ENCODE assay signal across 21 cellular contexts in genomic region chr14:73817020-73817419, GRCh38.
"Had no signal": no experiment of that assay in that cellular context is flagged by ENCODE, and none has a peak within 500 bp of the region (broad histone marks: within the 10 kb centered on the region; RNA-seq: fewer than 3 reads in every experiment).

No MANE protein-coding gene starts in this region.

- H3K27ac Mint-ChIP-seq: neural progenitor cell; progenitor cell of endocrine pancreas; stimulated activated naive CD8-positive, alpha-beta T cell treated with anti-CD3 and anti-CD28 coated beads, Interleukin-15, amount 100 ng/mL, for 72 hours had no signal

- H3K4me1 Mint-ChIP-seq: neural progenitor cell had no signal

- ATAC-seq: left ventricle myocardium superior; lower lobe of right lung; naive thymus-derived CD4-positive, alpha-beta T cell; stimulated activated naive CD8-positive, alpha-beta T cell treated with anti-CD3 and anti-CD28 coated beads, Interleukin-15, amount 100 ng/mL, for 72 hours had no signal

- H3K4me1 ChIP-seq: lower lobe of right lung, neural progenitor cell, parathyroid adenoma, right atrium auricular region, suprapubic skin, transverse colon, upper lobe of right lung, uterus had no signal

- H3K27me3 Mint-ChIP-seq: naive thymus-derived CD4-positive, alpha-beta T cell; progenitor cell of endocrine pancreas; stimulated activated naive CD8-positive, alpha-beta T cell treated with anti-CD3 and anti-CD28 coated beads, Interleukin-15, amount 100 ng/mL, for 72 hours had no signal

- H3K9me3 Mint-ChIP-seq: naive thymus-derived CD4-positive, alpha-beta T cell; nephron; neural progenitor cell; stimulated activated naive CD8-positive, alpha-beta T cell treated with anti-CD3 and anti-CD28 coated beads, Interleukin-15, amount 100 ng/mL, for 72 hours had no signal

- H3K27me3 ChIP-seq: neural progenitor cell, right atrium auricular region, suprapubic skin, transverse colon, upper lobe of right lung, uterus had no signal

- H3K36me3 ChIP-seq: lower lobe of right lung, neural progenitor cell, right atrium auricular region, suprapubic skin, transverse colon, upper lobe of right lung, uterus had no signal

- H3K9me3 ChIP-seq: lower lobe of right lung, right atrium auricular region, suprapubic skin, transverse colon, upper lobe of right lung, uterus had no signal

- H3K4me3 Mint-ChIP-seq: nephron; neural progenitor cell; stimulated activated naive CD8-positive, alpha-beta T cell treated with anti-CD3 and anti-CD28 coated beads, Interleukin-15, amount 100 ng/mL, for 72 hours had no signal

- H3K9ac ChIP-seq: neural progenitor cell, parathyroid adenoma had no signal

- H3K4me3 ChIP-seq: coronary artery, lower lobe of right lung, neural progenitor cell, right atrium auricular region, skin epidermis, suprapubic skin, transverse colon, upper lobe of right lung, uterus had no signal

- H3K36me3 Mint-ChIP-seq: naive thymus-derived CD4-positive, alpha-beta T cell; neural progenitor cell had no signal

- H3K27ac ChIP-seq: coronary artery, lower lobe of right lung, neural progenitor cell, right atrium auricular region, skin epidermis, suprapubic skin, upper lobe of right lung had no signal

- DNase-seq: effector memory CD4-positive, alpha-beta T cell; head of caudate nucleus; left ventricle myocardium superior; lower lobe of right lung; stimulated activated CD4-positive, alpha-beta T cell treated with anti-CD3 and anti-CD28 coated beads, Interleukin-15, amount 100 ng/mL, for 24 hours; stimulated activated CD4-positive, alpha-beta T cell treated with anti-CD3 and anti-CD28 coated beads, Interleukin-4, amount 100 ng/mL, for 1 hour; stimulated activated CD8-positive, alpha-beta memory T cell treated with anti-CD3 and anti-CD28 coated beads, Interleukin-4, amount 100 ng/mL, for 48 hours; stimulated activated naive CD4-positive, alpha-beta T cell; stimulated activated naive CD8-positive, alpha-beta T cell treated with anti-CD3 and anti-CD28 coated beads, Interleukin-15, amount 100 ng/mL, for 72 hours; transverse colon; upper lobe of right lung; uterus had no signal
